ENCODE assay signal across 16 cellular contexts in genomic region chr12:48043771-48044170, GRCh38. TPM values are rescaled to one million over a fixed set of nuclear protein-coding genes. Genes with fewer than 3 reads are reported as not detected.
A peak's percentile ranks its signal among the peaks of the same experiment; 100 is the strongest.
DNase-seq lines count a peak whose midpoint lies in the region; ATAC-seq lines count a peak whose summit lies in the region.
"Had no signal": no experiment of that assay in that cellular context is flagged by ENCODE, and none has a peak within 500 bp of the region (broad histone marks: within the 10 kb centered on the region; RNA-seq: fewer than 3 reads in every experiment).

No MANE protein-coding gene starts in this region.

- H3K9me3 ChIP-seq in SJSA1 (replicated peaks) = no peaks in the 10 kb centered on the region
- H3K9me3 ChIP-seq: HAP-1 had no signal

- no peaks in the 10 kb centered on the region for H3K36me3 ChIP-seq in SJSA1

- no peak for DNase-seq in activated naive CD8-positive, alpha-beta T cell treated with anti-CD3 and anti-CD28 coated beads for 36 hours
- DNase-seq in SJSA1 (ENCODE audit: low read depth in 1 of 2, low spot score in 2 of 2) (peak; percentile 59 to 74), NCI-H446 treated with DMSO at 0.1 percent for 48 hours (lab: John Stamatoyannopoulos, UW) (no peak), MV-4-11 (lab: John Stamatoyannopoulos, UW) (no peak)
- no peak for DNase-seq in central memory CD8-positive, alpha-beta T cell (ENCODE audit: low spot score in 2 of 2)
- DNase-seq: C1 segment of cervical spinal cord; CD4-positive, alpha-beta memory T cell; COR-L47; DMS153; DND-41; GOT3; HFFc6 had no signal

- H3K27ac ChIP-seq in SJSA1 = no peak overlapping the region

- no peak overlapping the region for H3K4me3 Mint-ChIP-seq in activated naive CD8-positive, alpha-beta T cell
- H3K4me3 Mint-ChIP-seq in activated naive CD8-positive, alpha-beta T cell treated with anti-CD3 and anti-CD28 coated beads for 36 hours = no peak overlapping the region
- H3K4me3 Mint-ChIP-seq in central memory CD8-positive, alpha-beta T cell = no peak overlapping the region
- H3K4me3 Mint-ChIP-seq: CD4-positive, alpha-beta memory T cell; HFFc6 had no signal

- no peak for ATAC-seq in central memory CD8-positive, alpha-beta T cell (replicated peaks; ENCODE audit: extremely low read depth, poor library complexity, severe bottlenecking)
- no peak for ATAC-seq in HG02970 (IDR thresholded peaks at IDR 0.05; ENCODE audit: low FRiP score, unreplicated experiment)

- peaks cover 11% of the 10 kb centered on the region for H3K36me3 Mint-ChIP-seq in activated naive CD8-positive, alpha-beta T cell
- peaks cover 7% of the 10 kb centered on the region for H3K36me3 Mint-ChIP-seq in activated naive CD8-positive, alpha-beta T cell treated with anti-CD3 and anti-CD28 coated beads for 36 hours
- peaks cover 31% of the 10 kb centered on the region for H3K36me3 Mint-ChIP-seq in central memory CD8-positive, alpha-beta T cell (ENCODE audit: insufficient read depth)

- H3K27ac Mint-ChIP-seq in activated naive CD8-positive, alpha-beta T cell = peak overlapping the region; percentile 41
- no peak overlapping the region for H3K27ac Mint-ChIP-seq in activated naive CD8-positive, alpha-beta T cell treated with anti-CD3 and anti-CD28 coated beads for 36 hours
- peak overlapping the region; percentile 87 for H3K27ac Mint-ChIP-seq in central memory CD8-positive, alpha-beta T cell (ENCODE audit: low read depth)
- H3K27ac Mint-ChIP-seq: HFFc6 had no signal

- H3K27me3 Mint-ChIP-seq in activated naive CD8-positive, alpha-beta T cell = no peaks in the 10 kb centered on the region
- H3K27me3 Mint-ChIP-seq in activated naive CD8-positive, alpha-beta T cell treated with anti-CD3 and anti-CD28 coated beads for 36 hours = no peaks in the 10 kb centered on the region
- H3K27me3 Mint-ChIP-seq in central memory CD8-positive, alpha-beta T cell = no peaks in the 10 kb centered on the region
- H3K27me3 Mint-ChIP-seq: CD4-positive, alpha-beta memory T cell had no signal

- peaks cover 92% of the 10 kb centered on the region for H3K27me3 ChIP-seq in SJSA1 (replicated peaks)

- no peaks in the 10 kb centered on the region for H3K4me1 Mint-ChIP-seq in activated naive CD8-positive, alpha-beta T cell (ENCODE audit: low read depth)
- H3K4me1 Mint-ChIP-seq in activated naive CD8-positive, alpha-beta T cell treated with anti-CD3 and anti-CD28 coated beads for 36 hours = peaks cover 2% of the 10 kb centered on the region
- no peaks in the 10 kb centered on the region for H3K4me1 Mint-ChIP-seq in central memory CD8-positive, alpha-beta T cell
- H3K4me1 Mint-ChIP-seq: CD4-positive, alpha-beta memory T cell had no signal

- no peaks in the 10 kb centered on the region for H3K4me1 ChIP-seq in SJSA1 (replicated peaks)
- H3K4me1 ChIP-seq: HAP-1 had no signal

- H3K9me3 Mint-ChIP-seq in activated naive CD8-positive, alpha-beta T cell (ENCODE audit: low read depth) = no peaks in the 10 kb centered on the region
- H3K9me3 Mint-ChIP-seq in activated naive CD8-positive, alpha-beta T cell treated with anti-CD3 and anti-CD28 coated beads for 36 hours = no peaks in the 10 kb centered on the region
- H3K9me3 Mint-ChIP-seq in central memory CD8-positive, alpha-beta T cell = no peaks in the 10 kb centered on the region
- H3K9me3 Mint-ChIP-seq: CD4-positive, alpha-beta memory T cell; HFFc6 had no signal

- no peak overlapping the region for H3K4me3 ChIP-seq in SJSA1
- H3K4me3 ChIP-seq: HAP-1 had no signal

RNA-seq across cellular contexts. Expression of gene COL2A1, which starts 39.5 kb away (rescaled TPM):
- under 1 TPM in 1 of 2 experiments, not detected in 1; 0.04 TPM for total RNA-seq in activated naive CD8-positive, alpha-beta T cell treated with anti-CD3 and anti-CD28 coated beads for 36 hours
- not detected in 2 replicates for total RNA-seq in SJSA1 (2014; rRNA removed; shearing (Covaris generic))
- total RNA-seq: A172; CD4-positive, alpha-beta memory T cell; HFFc6 had no signal

Comparison
In these comparisons a context has a peak if more than half of its experiments do, and no peak if none do; other contexts are left out.
1. DNase-seq: peak in SJSA1 (2 of 2); none in activated naive CD8-positive, alpha-beta T cell treated with anti-CD3 and anti-CD28 coated beads for 36 hours (single experiment), central memory CD8-positive, alpha-beta T cell (0 of 2), NCI-H446 treated with DMSO at 0.1 percent for 48 hours (single experiment) and MV-4-11 (single experiment).